In genomic region chr7:135260930-135261721, GRCh38 we compare ENCODE assay signal across 14 cellular contexts. TPM values are rescaled to one million over a fixed set of nuclear protein-coding genes. Genes with fewer than 3 reads are reported as not detected.
DNase-seq lines count a peak whose midpoint lies in the region; ATAC-seq and TF ChIP-seq lines count a peak whose summit lies in the region.
"Had no signal": no experiment of that assay in that cellular context is flagged by ENCODE, and none has a peak within 500 bp of the region (broad histone marks: within the 10 kb centered on the region; RNA-seq: fewer than 3 reads in every experiment).

No MANE protein-coding gene starts in this region.

- no peak overlapping the region for H3K27ac ChIP-seq in right atrium auricular region
- H3K27ac ChIP-seq: foreskin keratinocyte, upper lobe of left lung had no signal

- ATAC-seq in Right ventricle myocardium superior (ENCODE audit: poor library complexity) (peak; percentile 69), GM21717 (IDR thresholded peaks at IDR 0.05; ENCODE audit: unreplicated experiment) (no peak), GM18520 (IDR thresholded peaks at IDR 0.05; ENCODE audit: unreplicated experiment) (no peak)

- no peak for TF ChIP-seq CTCF in right atrium auricular region (IDR thresholded peaks at IDR 0.05)
- no peak for TF ChIP-seq CTCF in fibroblast of the aortic adventitia (IDR thresholded peaks at IDR 0.05; ENCODE audit: insufficient read depth, low read length)

- no peaks in the 10 kb centered on the region for H3K27me3 ChIP-seq in right atrium auricular region
- H3K27me3 ChIP-seq: foreskin keratinocyte, upper lobe of left lung had no signal

- intact Hi-C loops in Right ventricle myocardium superior (cut with DNase I), result no loop called here

- H3K9me3 ChIP-seq in right atrium auricular region, result peaks cover 0 to 11% of the 10 kb centered on the region in 2 donors
- H3K9me3 ChIP-seq: upper lobe of left lung had no signal

- peaks cover 0 to 18% of the 10 kb centered on the region in 2 donors for H3K4me1 ChIP-seq in right atrium auricular region
- H3K4me1 ChIP-seq: foreskin keratinocyte, upper lobe of left lung had no signal

- no peaks in the 10 kb centered on the region for H3K36me3 ChIP-seq in right atrium auricular region
- H3K36me3 ChIP-seq: upper lobe of left lung had no signal

- H3K4me3 ChIP-seq in right atrium auricular region (no peak overlapping the region), fibroblast of the aortic adventitia (ENCODE audit: low read depth, low read length) (no peak overlapping the region)
- H3K4me3 ChIP-seq: upper lobe of left lung had no signal

- no peak for DNase-seq in Right ventricle myocardium superior
- no peak for DNase-seq in right atrium auricular region (ENCODE audit: low spot score)
- DNase-seq in fibroblast of the aortic adventitia (ENCODE audit: low read depth), result peak; percentile 30
- DNase-seq in myocyte (ENCODE audit: low read depth), result peak; percentile 74
- no peak for DNase-seq in activated CD8-positive, alpha-beta memory T cell treated with anti-CD3 and anti-CD28 coated beads, Interleukin-2, amount 50 U/mL, for 4 hours
- no peak for DNase-seq in T-helper 1 cell
- DNase-seq: activated CD4-positive, alpha-beta T cell treated with anti-CD3 and anti-CD28 coated beads for 4 hours; activated gamma-delta T cell treated with Interleukin-2 at 50 U/mL for 16 hours; NCI-H510A treated with DMSO at 0.1 percent for 48 hours; upper lobe of left lung had no signal

RNA-seq across cellular contexts. Expression of gene STRA8, which starts 27.5 kb away (rescaled TPM):
- total RNA-seq in Right ventricle myocardium superior, result not detected
- total RNA-seq in right atrium auricular region, result not detected
- total RNA-seq in fibroblast of the aortic adventitia (ENCODE audit: low replicate concordance), result not detected in 2 replicates
- total RNA-seq in myocyte, result not detected in 2 replicates
- polyA plus RNA-seq in myocyte (2012), result not detected
- total RNA-seq: foreskin keratinocyte, upper lobe of left lung had no signal
- polyA plus RNA-seq: AG04450, foreskin keratinocyte had no signal

RNA-seq across cellular contexts. Expression of gene WDR91, which starts 49.8 kb away (rescaled TPM):
- 5.1 TPM for total RNA-seq in Right ventricle myocardium superior
- total RNA-seq in right atrium auricular region, result 1 to 10 TPM; 3.3 to 4.5 TPM
- total RNA-seq in fibroblast of the aortic adventitia (ENCODE audit: low replicate concordance), result 6.5 and 15.4 TPM in 2 replicates
- 5.9 and 7.0 TPM in 2 replicates for total RNA-seq in myocyte
- polyA plus RNA-seq in myocyte (2012), result 7.4 TPM

Comparison
In these comparisons a context has a peak if more than half of its experiments do, and no peak if none do; other contexts are left out.
1. DNase-seq: peak in fibroblast of the aortic adventitia (single experiment) and myocyte (single experiment); none in Right ventricle myocardium superior (single experiment), right atrium auricular region (single experiment), activated CD8-positive, alpha-beta memory T cell treated with anti-CD3 and anti-CD28 coated beads, Interleukin-2, amount 50 U/mL, for 4 hours (single experiment) and T-helper 1 cell (0 of 5).